Comparison of ENCODE assay signal across 29 cellular contexts in genomic region chr18:34315953-34316352, GRCh38.
"Had no signal": no experiment of that assay in that cellular context is flagged by ENCODE, and none has a peak within 500 bp of the region (broad histone marks: within the 10 kb centered on the region; RNA-seq: fewer than 3 reads in every experiment).

No MANE protein-coding gene starts in this region.

- H3K4me3 ChIP-seq: stomach, suprapubic skin, testis, thoracic aorta, thyroid gland, tibial artery, tibial nerve, transverse colon, upper lobe of left lung, upper lobe of right lung, uterus, vagina had no signal

- FAIRE-seq: urothelium cell line had no signal

- H3K9me3 ChIP-seq: stomach, suprapubic skin, testis, thoracic aorta, thyroid gland, tibial artery, tibial nerve, transverse colon, upper lobe of left lung, upper lobe of right lung, uterus, vagina had no signal

- ATAC-seq: stimulated activated effector memory CD8-positive, alpha-beta T cell treated with anti-CD3 and anti-CD28 coated beads, Interleukin-12 subunit alpha, Interleukin-12 subunit beta, amount 100 ng/mL, for 72 hours; stimulated activated memory B cell treated with anti-CD40 and anti-IgM and Interleukin-4, amounts not matched to agents 10 μg/mL and 1 μg/mL and 100 μg/mL, for 72 hours; stimulated activated naive B cell treated with anti-CD40 and anti-IgM and Interleukin-4, amounts not matched to agents 10 μg/mL and 1 μg/mL and 100 μg/mL, for 72 hours; stimulated activated naive CD8-positive, alpha-beta T cell treated with anti-CD3 and anti-CD28 coated beads, Interleukin-15, amount 100 ng/mL, for 72 hours; stimulated activated naive CD8-positive, alpha-beta T cell treated with anti-CD3 and anti-CD28 coated beads, Interleukin-15, Interleukin-2, amounts not matched to agents 100 U/mL and 50 U/mL, for 24 hours; upper lobe of right lung had no signal

- DNase-seq: stimulated activated CD4-positive, alpha-beta T cell treated with anti-CD3 and anti-CD28 coated beads, Interleukin-2, amount 100 ng/mL, for 48 hours; stimulated activated CD4-positive, alpha-beta T cell treated with anti-CD3 and anti-CD28 coated beads, Interleukin-4, amount 100 ng/mL, for 1 hour; stimulated activated CD4-positive, alpha-beta T cell treated with anti-CD3 and anti-CD28 coated beads, Interleukin-4, amount 100 ng/mL, for 24 hours; stimulated activated CD4-positive, alpha-beta T cell treated with anti-CD3 and anti-CD28 coated beads, Interleukin-4, amount 100 ng/mL, for 4 hours; stimulated activated CD8-positive, alpha-beta memory T cell treated with anti-CD3 and anti-CD28 coated beads, Interleukin-4, amount 100 ng/mL, for 48 hours; stimulated activated naive B cell treated with anti-CD40 and anti-IgM and Interleukin-4, amounts not matched to agents 10 μg/mL and 1 μg/mL and 100 μg/mL, for 72 hours; stimulated activated naive CD4-positive, alpha-beta T cell; stimulated activated naive CD4-positive, alpha-beta T cell treated with Interleukin-2 at 50 U/mL for 16 hours; stimulated activated naive CD8-positive, alpha-beta T cell treated with anti-CD3 and anti-CD28 coated beads, Interleukin-15, amount 100 ng/mL, for 72 hours; stimulated activated naive CD8-positive, alpha-beta T cell treated with anti-CD3 and anti-CD28 coated beads, Interleukin-15, Interleukin-2, amounts not matched to agents 100 U/mL and 50 U/mL, for 24 hours; stomach; substantia nigra; testis; thyroid gland; tibial artery; transverse colon; trophoblast cell; upper lobe of left lung; upper lobe of right lung; uterus had no signal

- H3K4me1 ChIP-seq: stomach, suprapubic skin, testis, thyroid gland, tibial artery, tibial nerve, transverse colon, upper lobe of left lung, upper lobe of right lung, uterus, vagina had no signal

- H3K9me3 Mint-ChIP-seq: stimulated activated naive B cell treated with anti-CD40 and anti-IgM and Interleukin-4, amounts not matched to agents 10 μg/mL and 1 μg/mL and 100 μg/mL, for 72 hours; type B pancreatic cell had no signal

- H3K27ac ChIP-seq: stomach, suprapubic skin, testis, thoracic aorta, thyroid gland, tibial artery, tibial nerve, transverse colon, upper lobe of left lung, upper lobe of right lung, uterus, vagina had no signal

- H3K4me1 Mint-ChIP-seq: stimulated activated effector memory CD8-positive, alpha-beta T cell treated with anti-CD3 and anti-CD28 coated beads, Interleukin-12 subunit alpha, Interleukin-12 subunit beta, amount 100 ng/mL, for 72 hours; stimulated activated memory B cell treated with anti-CD40 and anti-IgM and Interleukin-4, amounts not matched to agents 10 μg/mL and 1 μg/mL and 100 μg/mL, for 72 hours; stimulated activated naive B cell treated with anti-CD40 and anti-IgM and Interleukin-4, amounts not matched to agents 10 μg/mL and 1 μg/mL and 100 μg/mL, for 72 hours; stimulated activated naive CD8-positive, alpha-beta T cell treated with anti-CD3 and anti-CD28 coated beads, Interleukin-15, amount 100 ng/mL, for 72 hours had no signal

- H3K27me3 Mint-ChIP-seq: stimulated activated memory B cell treated with anti-CD40 and anti-IgM and Interleukin-4, amounts not matched to agents 10 μg/mL and 1 μg/mL and 100 μg/mL, for 72 hours; stimulated activated naive B cell treated with anti-CD40 and anti-IgM and Interleukin-4, amounts not matched to agents 10 μg/mL and 1 μg/mL and 100 μg/mL, for 72 hours; stimulated activated naive CD8-positive, alpha-beta T cell treated with anti-CD3 and anti-CD28 coated beads, Interleukin-15, amount 100 ng/mL, for 72 hours; stimulated activated naive CD8-positive, alpha-beta T cell treated with anti-CD3 and anti-CD28 coated beads, Interleukin-15, Interleukin-2, amounts not matched to agents 100 ng/mL and 50 ng/mL, for 24 hours; type B pancreatic cell had no signal

- H3K27ac Mint-ChIP-seq: stimulated activated effector memory CD8-positive, alpha-beta T cell treated with anti-CD3 and anti-CD28 coated beads, Interleukin-12 subunit alpha, Interleukin-12 subunit beta, amount 100 ng/mL, for 72 hours; stimulated activated memory B cell treated with anti-CD40 and anti-IgM and Interleukin-4, amounts not matched to agents 10 μg/mL and 1 μg/mL and 100 μg/mL, for 72 hours; stimulated activated naive B cell treated with anti-CD40 and anti-IgM and Interleukin-4, amounts not matched to agents 10 μg/mL and 1 μg/mL and 100 μg/mL, for 72 hours; stimulated activated naive CD8-positive, alpha-beta T cell treated with anti-CD3 and anti-CD28 coated beads, Interleukin-15, amount 100 ng/mL, for 72 hours; stimulated activated naive CD8-positive, alpha-beta T cell treated with anti-CD3 and anti-CD28 coated beads, Interleukin-15, Interleukin-2, amounts not matched to agents 100 ng/mL and 50 ng/mL, for 24 hours; type B pancreatic cell had no signal

- H3K36me3 Mint-ChIP-seq: stimulated activated effector memory CD8-positive, alpha-beta T cell treated with anti-CD3 and anti-CD28 coated beads, Interleukin-12 subunit alpha, Interleukin-12 subunit beta, amount 100 ng/mL, for 72 hours; stimulated activated memory B cell treated with anti-CD40 and anti-IgM and Interleukin-4, amounts not matched to agents 10 μg/mL and 1 μg/mL and 100 μg/mL, for 72 hours; stimulated activated naive B cell treated with anti-CD40 and anti-IgM and Interleukin-4, amounts not matched to agents 10 μg/mL and 1 μg/mL and 100 μg/mL, for 72 hours; type B pancreatic cell had no signal

- H3K4me3 Mint-ChIP-seq: stimulated activated effector memory CD8-positive, alpha-beta T cell treated with anti-CD3 and anti-CD28 coated beads, Interleukin-12 subunit alpha, Interleukin-12 subunit beta, amount 100 ng/mL, for 72 hours; stimulated activated memory B cell treated with anti-CD40 and anti-IgM and Interleukin-4, amounts not matched to agents 10 μg/mL and 1 μg/mL and 100 μg/mL, for 72 hours; stimulated activated naive B cell treated with anti-CD40 and anti-IgM and Interleukin-4, amounts not matched to agents 10 μg/mL and 1 μg/mL and 100 μg/mL, for 72 hours; stimulated activated naive CD8-positive, alpha-beta T cell treated with anti-CD3 and anti-CD28 coated beads, Interleukin-15, amount 100 ng/mL, for 72 hours; stimulated activated naive CD8-positive, alpha-beta T cell treated with anti-CD3 and anti-CD28 coated beads, Interleukin-15, Interleukin-2, amounts not matched to agents 100 ng/mL and 50 ng/mL, for 24 hours; type B pancreatic cell had no signal

- H3K36me3 ChIP-seq: stomach, suprapubic skin, thoracic aorta, thyroid gland, tibial artery, tibial nerve, transverse colon, upper lobe of left lung, upper lobe of right lung, uterus, vagina had no signal

- H3K27me3 ChIP-seq: suprapubic skin, testis, thyroid gland, tibial nerve, transverse colon, upper lobe of left lung, upper lobe of right lung, uterus, vagina had no signal
